In the genomic region with DNA sequence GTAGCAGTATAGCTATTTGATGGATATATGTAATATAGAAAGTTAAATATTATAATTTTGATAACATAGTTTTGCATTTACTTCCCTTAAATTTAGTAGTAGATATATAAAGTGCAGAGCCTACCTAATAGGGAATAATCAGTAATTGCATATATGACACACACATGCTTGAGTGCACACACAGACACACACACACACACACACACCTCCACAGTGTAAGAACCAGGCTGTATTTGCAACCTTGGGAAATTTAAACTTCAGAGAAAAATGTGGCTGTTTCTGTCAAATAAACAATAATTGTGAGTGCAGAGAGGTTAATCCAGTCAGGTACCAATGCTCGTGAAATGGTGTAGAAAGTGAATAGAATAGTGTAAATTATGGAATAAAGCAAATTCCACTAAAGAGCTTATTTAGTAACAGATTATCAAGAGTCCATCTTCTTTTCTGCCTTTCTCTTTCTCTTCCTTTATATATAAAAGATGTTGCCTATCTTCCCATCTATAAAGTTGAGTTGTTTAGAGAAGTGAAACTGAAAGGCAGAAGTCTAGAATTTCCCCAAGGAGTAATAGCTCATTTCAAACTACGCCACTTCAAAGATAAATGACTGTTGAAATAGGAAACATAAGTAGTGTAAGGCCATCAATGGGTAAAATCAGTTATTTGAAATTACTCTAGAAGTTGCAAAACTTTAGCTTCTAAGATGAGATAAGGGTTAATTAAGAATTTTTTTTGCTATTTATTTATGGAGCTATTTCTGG, we compare ENCODE assay signal across 10 cellular contexts.
DNase-seq lines count a peak whose midpoint lies in the region; ATAC-seq and TF ChIP-seq lines count a peak whose summit lies in the region.
"Had no signal": no experiment of that assay in that cellular context is flagged by ENCODE, and none has a peak within 500 bp of the region (broad histone marks: within the 10 kb centered on the region; RNA-seq: fewer than 3 reads in every experiment).

No MANE protein-coding gene starts in this region.

- H3K4me1 ChIP-seq in endocrine pancreas (ENCODE audit: control insufficient read depth, insufficient read depth, low read length) (no peaks in the 10 kb centered on the region), colonic mucosa (no peaks in the 10 kb centered on the region)
- H3K4me1 ChIP-seq: upper lobe of left lung had no signal

- intact Hi-C loops in colonic mucosa (cut with DNase I) = no loop called here

- DNase-seq in Jurkat, Clone E6-1 (ENCODE audit: low read depth, low spot score) = peak; percentile 78
- DNase-seq in NCI-H1048 (lab: John Stamatoyannopoulos, UW) = no peak
- no peak for DNase-seq in colonic mucosa
- DNase-seq in GM03348 (ENCODE audit: low spot score) = no peak
- DNase-seq in activated CD4-positive, CD25-positive, alpha-beta regulatory T cell treated with anti-CD3 and anti-CD28 coated beads, Interleukin-2, amount 50 U/mL, for 72 hours = no peak
- DNase-seq: upper lobe of left lung had no signal

- ATAC-seq in GM18498 (IDR thresholded peaks at IDR 0.05; ENCODE audit: unreplicated experiment) (peak; percentile 98), GM21529 (IDR thresholded peaks at IDR 0.05; ENCODE audit: unreplicated experiment) (peak; percentile 100)

- H3K36me3 ChIP-seq in endocrine pancreas (ENCODE audit: control insufficient read depth, insufficient read depth, low read length) (no peaks in the 10 kb centered on the region), colonic mucosa (no peaks in the 10 kb centered on the region)
- H3K36me3 ChIP-seq: upper lobe of left lung had no signal

- H3K9me3 ChIP-seq in endocrine pancreas (ENCODE audit: control insufficient read depth, low read length) (no peaks in the 10 kb centered on the region), colonic mucosa (no peaks in the 10 kb centered on the region)
- H3K9me3 ChIP-seq: upper lobe of left lung had no signal

- TF ChIP-seq CTCF in colonic mucosa (IDR thresholded peaks at IDR 0.05) = no peak

- H3K27me3 ChIP-seq in endocrine pancreas (ENCODE audit: control insufficient read depth, insufficient read depth, low read length) (no peaks in the 10 kb centered on the region), colonic mucosa (no peaks in the 10 kb centered on the region)
- H3K27me3 ChIP-seq: upper lobe of left lung had no signal

- H3K27ac ChIP-seq in colonic mucosa = no peak overlapping the region
- H3K27ac ChIP-seq: HL-60, upper lobe of left lung had no signal

- peak overlapping the region; percentile 6; the same call in 1 of the 2 replicates for H3K4me3 ChIP-seq in Jurkat, Clone E6-1 (ENCODE audit: low read length)
- H3K4me3 ChIP-seq in endocrine pancreas (ENCODE audit: control insufficient read depth, insufficient read depth, low read length) (peak overlapping the region; percentile 14), colonic mucosa (no peak overlapping the region)
- H3K4me3 ChIP-seq: upper lobe of left lung had no signal

- no peak overlapping the region for H3K9ac ChIP-seq in endocrine pancreas (ENCODE audit: control insufficient read depth, insufficient read depth, low read length)
- H3K9ac ChIP-seq in colonic mucosa (ENCODE audit: low read depth in 2 of 2, low read length in 2 of 2) = no peak overlapping the region
